Comparison of ENCODE assay signal across 1 cellular context in the genomic region with DNA sequence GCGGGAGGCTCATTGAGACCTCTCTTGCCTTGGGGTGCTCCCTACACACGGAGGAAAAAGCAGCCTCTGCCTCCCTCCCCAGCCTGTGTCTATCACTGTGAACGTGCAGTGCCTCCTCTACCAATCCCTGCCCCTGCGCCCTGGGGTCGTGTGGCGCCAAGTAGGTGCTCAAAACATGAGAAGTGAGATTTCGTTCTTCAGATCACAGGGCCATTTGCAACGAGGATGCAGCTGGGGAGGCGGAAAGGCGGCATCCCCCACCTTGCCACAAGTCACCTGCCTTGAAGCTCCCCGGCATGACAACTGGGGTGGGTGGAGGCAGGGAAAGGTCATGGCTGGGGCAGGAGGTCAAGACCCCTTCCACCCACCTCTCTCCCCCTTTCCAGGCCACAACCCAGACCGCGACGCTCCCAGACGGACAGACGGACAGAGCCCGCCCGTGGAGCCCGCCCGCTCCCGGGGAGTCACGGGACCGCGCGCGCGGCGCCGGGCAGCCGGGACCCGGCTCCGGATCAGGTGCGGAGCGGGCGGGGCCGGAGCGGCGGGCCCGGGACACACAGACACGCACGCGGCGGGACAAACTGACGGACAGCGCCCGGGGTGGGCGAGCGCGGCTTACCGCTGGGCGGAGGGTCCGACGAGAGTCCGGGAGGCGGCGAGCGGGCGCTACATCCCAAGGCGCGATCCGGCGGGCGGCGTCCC.
TF ChIP-seq lines count a peak whose summit lies in the region.

No MANE protein-coding gene starts in this region.

TF ChIP-seq in IMR-90, 13 proteins besides CTCF, POLR2A, EP300 and RAD21 (continued from another document):
- TF ChIP-seq NFE2L2 (IDR thresholded peaks at IDR 0.05; ENCODE audit: low read depth, low read length) = no peak
- TF ChIP-seq CEBPB (IDR thresholded peaks at IDR 0.05; ENCODE audit: low read depth, low read length) = no peak
- TF ChIP-seq MAZ (IDR thresholded peaks at IDR 0.05; ENCODE audit: borderline replicate concordance, low read depth, low read length) = no peak
- no peak for TF ChIP-seq RCOR1 (IDR thresholded peaks at IDR 0.05; ENCODE audit: insufficient replicate concordance, low read length)
- no peak for TF ChIP-seq MXI1 (IDR thresholded peaks at IDR 0.05; ENCODE audit: borderline replicate concordance, low read depth, low read length)
- TF ChIP-seq FOS (IDR thresholded peaks at IDR 0.05; ENCODE audit: low read depth, low read length) = no peak
- no peak for TF ChIP-seq SMC3 (IDR thresholded peaks at IDR 0.05; ENCODE audit: low read depth, low read length)
- no peak for TF ChIP-seq BHLHE40 (IDR thresholded peaks at IDR 0.05; ENCODE audit: low read depth, low read length)
- TF ChIP-seq, protein P1, sequence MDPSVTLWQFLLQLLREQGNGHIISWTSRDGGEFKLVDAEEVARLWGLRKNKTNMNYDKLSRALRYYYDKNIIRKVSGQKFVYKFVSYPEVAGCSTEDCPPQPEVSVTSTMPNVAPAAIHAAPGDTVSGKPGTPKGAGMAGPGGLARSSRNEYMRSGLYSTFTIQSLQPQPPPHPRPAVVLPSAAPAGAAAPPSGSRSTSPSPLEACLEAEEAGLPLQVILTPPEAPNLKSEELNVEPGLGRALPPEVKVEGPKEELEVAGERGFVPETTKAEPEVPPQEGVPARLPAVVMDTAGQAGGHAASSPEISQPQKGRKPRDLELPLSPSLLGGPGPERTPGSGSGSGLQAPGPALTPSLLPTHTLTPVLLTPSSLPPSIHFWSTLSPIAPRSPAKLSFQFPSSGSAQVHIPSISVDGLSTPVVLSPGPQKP (IDR thresholded peaks at IDR 0.05; ENCODE audit: borderline replicate concordance, low read depth, low read length) = no peak
- no peak for TF ChIP-seq MAFK (IDR thresholded peaks at IDR 0.05; ENCODE audit: low read depth, low read length)
